23 cellular contexts compared by ENCODE assay signal in genomic region chr3:111892070-111892469, GRCh38.
"Had no signal": no experiment of that assay in that cellular context is flagged by ENCODE, and none has a peak within 500 bp of the region (broad histone marks: within the 10 kb centered on the region; RNA-seq: fewer than 3 reads in every experiment).

No MANE protein-coding gene starts in this region.

- H3K4me3 ChIP-seq: coronary artery, dorsolateral prefrontal cortex, esophagus muscularis mucosa, gastroesophageal sphincter, heart left ventricle, hepatocyte, left lung, lower lobe of right lung, mucosa of descending colon had no signal

- DNase-seq: dermis blood vessel endothelial cell; dorsolateral prefrontal cortex; effector CD4-positive, alpha-beta T cell; effector memory CD4-positive, alpha-beta T cell; foreskin keratinocyte; heart left ventricle; hypothalamus; immature natural killer cell; islet precursor cell; kidney; kidney glomerular epithelial cell; left lung; left ventricle myocardium superior; lower lobe of right lung; mesenchymal stem cell; mucosa of descending colon; naive B cell had no signal

- H3K4me1 ChIP-seq: foreskin keratinocyte, left lung had no signal

- ATAC-seq: foreskin keratinocyte, gastroesophageal sphincter, heart left ventricle, left lung, left ventricle myocardium superior, mucosa of descending colon had no signal

- H3K9me3 ChIP-seq: esophagus muscularis mucosa, gastroesophageal sphincter, heart left ventricle, left lung, lower lobe of right lung, mucosa of descending colon had no signal

- H3K36me3 ChIP-seq: esophagus muscularis mucosa, gastroesophageal sphincter, left lung, lower lobe of right lung had no signal

- FAIRE-seq: endothelial cell of umbilical vein, frontal cortex, kidney had no signal

- H3K27ac ChIP-seq: coronary artery, dorsolateral prefrontal cortex, esophagus muscularis mucosa, foreskin keratinocyte, gastroesophageal sphincter, hepatocyte, left lung, lower lobe of right lung had no signal

- H3K4me2 ChIP-seq: hepatocyte had no signal

- H3K27me3 ChIP-seq: dorsolateral prefrontal cortex, esophagus muscularis mucosa, foreskin keratinocyte, gastroesophageal sphincter, heart left ventricle, hepatocyte, left lung had no signal

- H2AFZ ChIP-seq: hepatocyte had no signal
